ENCODE assay signal across 9 cellular contexts in the genomic region with DNA sequence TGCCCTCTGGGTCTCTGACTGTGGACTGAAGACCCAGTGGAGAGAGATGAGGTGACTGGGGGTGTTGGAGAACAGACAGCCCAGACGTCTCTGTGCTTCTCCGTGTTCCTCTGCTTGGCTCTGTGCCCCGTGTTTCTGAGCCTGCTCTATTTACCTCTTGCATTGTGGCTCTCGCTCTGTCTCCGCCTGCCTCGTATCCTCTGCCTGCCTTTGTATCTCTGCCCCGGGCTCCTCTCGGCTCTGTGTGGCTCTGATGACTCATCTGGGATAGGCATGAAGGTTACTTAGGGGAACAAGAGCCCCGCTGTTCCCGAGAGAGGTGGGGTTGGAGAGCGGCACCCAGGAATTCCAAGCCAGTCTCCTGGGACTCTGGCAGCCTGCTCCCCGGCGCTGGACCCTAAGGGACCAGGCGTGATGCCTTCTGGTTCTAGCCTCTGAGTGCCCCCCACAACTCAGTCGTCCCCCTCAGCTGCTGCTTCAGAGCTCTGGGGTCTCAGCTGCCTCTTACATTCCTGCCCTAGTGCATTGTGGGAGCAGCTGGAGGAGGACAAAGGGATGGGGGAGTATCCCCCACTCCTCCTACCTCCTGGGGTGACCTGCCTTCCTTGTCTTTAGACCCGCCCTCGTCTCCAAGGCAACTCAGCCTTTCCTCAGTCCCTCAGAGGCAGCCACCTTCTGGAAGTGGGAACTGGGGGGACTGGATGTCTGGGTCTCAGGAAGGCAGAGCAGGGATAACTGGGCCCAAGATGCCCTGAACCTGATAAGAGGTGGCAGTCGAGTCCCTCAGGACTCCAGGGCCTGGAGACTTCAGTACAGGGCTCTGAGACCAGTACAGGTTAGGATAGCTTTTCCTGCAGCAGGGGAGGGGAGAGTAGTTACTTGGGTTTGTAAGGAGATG. TPM values are rescaled to one million over a fixed set of nuclear protein-coding genes. Genes with fewer than 3 reads are reported as not detected.
DNase-seq lines count a peak whose midpoint lies in the region; ATAC-seq, FAIRE-seq and TF ChIP-seq lines count a peak whose summit lies in the region.
"Had no signal": no experiment of that assay in that cellular context is flagged by ENCODE, and none has a peak within 500 bp of the region (broad histone marks: within the 10 kb centered on the region; RNA-seq: fewer than 3 reads in every experiment).

No MANE protein-coding gene starts in this region.

- TF ChIP-seq POLR2A in A549 (IDR thresholded peaks at IDR 0.05; ENCODE audit: low read length) (no peak), body of pancreas (IDR thresholded peaks at IDR 0.05) (peak in 2 of 3 donors; percentile 47 to 52)

- H3K4me1 ChIP-seq in A549, result peaks cover 40% of the 10 kb centered on the region
- H3K4me1 ChIP-seq in GM23248 (ENCODE audit: insufficient read depth), result peaks cover 35% of the 10 kb centered on the region
- H3K4me1 ChIP-seq in OCI-LY7 (ENCODE audit: insufficient read depth, low read length, poor library complexity, severe bottlenecking), result peaks cover 53% of the 10 kb centered on the region
- peaks cover 55% of the 10 kb centered on the region for H3K4me1 ChIP-seq in body of pancreas

- H3K27me3 ChIP-seq in GM23248 (replicated peaks; ENCODE audit: insufficient read depth), result no peaks in the 10 kb centered on the region
- no peaks in the 10 kb centered on the region for H3K27me3 ChIP-seq in body of pancreas

- BruUV-seq in OCI-LY7 (replicated peaks; lab: Mats Ljungman, UMichigan), result no TSS peak

- peak; percentile 71 to 82 for ATAC-seq in A549
- no peak for ATAC-seq in body of pancreas
- ATAC-seq in HG03442 (IDR thresholded peaks at IDR 0.05; ENCODE audit: unreplicated experiment), result no peak

- 7% methylated on average over 13 of the region's 18 CpGs for WGBS in A549 (ENCODE audit: missing lambda C conversion rate)
- 21 to 22% methylated on average over 18 of the region's 18 CpGs for WGBS in GM23248 (ENCODE audit: low coverage in 1 of 2, low lambda C conversion rate in 2 of 2, missing lambda C conversion rate in 2 of 2), 2 experiments
- 22 to 31% methylated on average over 16 to 18 of the region's 18 CpGs for WGBS in body of pancreas, 2 donors

- TF ChIP-seq CTCF in A549 (IDR thresholded peaks at IDR 0.05) (no peak), OCI-LY7 (conservative IDR thresholded peaks at IDR 0.05; ENCODE audit: low read length) (no peak), body of pancreas (IDR thresholded peaks at IDR 0.05) (no peak)

- H3K9me3 ChIP-seq in A549 (no peaks in the 10 kb centered on the region), GM23248 (ENCODE audit: low read depth) (no peaks in the 10 kb centered on the region), OCI-LY7 (ENCODE audit: low read length) (no peaks in the 10 kb centered on the region), body of pancreas (no peaks in the 10 kb centered on the region)
- H3K9me3 ChIP-seq: neutrophil had no signal

- no peak for FAIRE-seq in A549 (lab: Jason Lieb, UNC)

- H3K27ac ChIP-seq in A549 (peak overlapping the region; percentile 99), GM23248 (peak overlapping the region; percentile 89), OCI-LY7 (ENCODE audit: low read depth, low read length, poor library complexity, severe bottlenecking) (no peak overlapping the region), body of pancreas (peak overlapping the region; percentile 92 to 97 (median 96))
- H3K27ac ChIP-seq: neutrophil had no signal

- in situ Hi-C loops in GM23248 (cut with MboI), result no loop called here

- intact Hi-C loops in OCI-LY7 (cut with micrococcal nuclease; ENCODE audit: unreplicated experiment), result loop anchor here (2.0 to 10.0 kb wide), 2 partner anchors 29 to 211 kb away; a partner anchor contains a TSS
- intact Hi-C loops in body of pancreas (cut with DNase I), result no loop called here

- no peaks in the 10 kb centered on the region for H4K20me1 ChIP-seq in GM23248 (ENCODE audit: insufficient read depth)
- H4K20me1 ChIP-seq in OCI-LY7 (ENCODE audit: insufficient read depth, low read length), result no peaks in the 10 kb centered on the region

- H3K36me3 ChIP-seq in GM23248 (ENCODE audit: low read depth), result no peaks in the 10 kb centered on the region
- H3K36me3 ChIP-seq in OCI-LY7 (ENCODE audit: insufficient read depth, low read length), result 0 out of 2 replicates have a peak, but pooled peaks cover 3% of the 10 kb centered on the region
- peaks cover 11 to 18% of the 10 kb centered on the region in 2 donors for H3K36me3 ChIP-seq in body of pancreas (replicated peaks in 1 of 2; ENCODE audit: insufficient read depth in 1 of 2, low read depth in 2 of 2)
- H3K36me3 ChIP-seq: neutrophil had no signal

- no peak for TF ChIP-seq RAD21 in A549 (conservative IDR thresholded peaks at IDR 0.05 in 1 of 2, IDR thresholded peaks at IDR 0.05 in 1 of 2)

- peaks cover 31% of the 10 kb centered on the region for H3F3A ChIP-seq in GM23248 (ENCODE audit: insufficient read depth)

- peak overlapping the region; percentile 21 for H2AFZ ChIP-seq in GM23248
- no peak overlapping the region for H2AFZ ChIP-seq in OCI-LY7 (ENCODE audit: low read length)

- POLR2A ChIA-PET in A549 (lab: Yijun Ruan, JAX), result interaction anchor here (1.0 to 1.1 kb wide), 3 partner anchors 22 to 199 kb away, joined by 3 to 4 read pairs (median 3); a partner anchor contains a TSS
- POLR2A ChIA-PET in OCI-LY7 (lab: Charles Lee), result no interaction called here

- H3K9me2 ChIP-seq in GM23248 (ENCODE audit: insufficient read depth) (no peaks in the 10 kb centered on the region), OCI-LY7 (ENCODE audit: insufficient read depth, low read length) (no peaks in the 10 kb centered on the region)

- DNase-seq in A549 (ENCODE audit: low read depth in 1 of 2, low spot score in 1 of 2) (peak; percentile 87 to 88), GM23248 (peak; percentile 93), OCI-LY7 (ENCODE audit: low spot score) (no peak), body of pancreas (peak; percentile 40 to 62 (median 58)), retina (peak; percentile 93)
- no peak for DNase-seq in central memory CD4-positive, alpha-beta T cell

- H3K4me2 ChIP-seq in A549 (peak overlapping the region; percentile 74), GM23248 (ENCODE audit: unreplicated experiment) (peak overlapping the region; percentile 84), OCI-LY7 (ENCODE audit: low read length) (peak overlapping the region; percentile 75)

- H3K79me2 ChIP-seq in GM23248 (ENCODE audit: insufficient read depth) (peaks cover 29% of the 10 kb centered on the region), OCI-LY7 (ENCODE audit: insufficient read depth, low read depth, low read length) (no peaks in the 10 kb centered on the region)

- H3K4me3 ChIP-seq in A549 (peak overlapping the region; percentile 98), GM23248 (peak overlapping the region; percentile 72), OCI-LY7 (ENCODE audit: low read depth, low read length, poor library complexity, severe bottlenecking) (peak overlapping the region; percentile 68), body of pancreas (no peak overlapping the region), iPS-11a (ENCODE audit: low read depth, low read length) (peak overlapping the region; percentile 62)

- H3K9ac ChIP-seq in GM23248, result peak overlapping the region; percentile 74

- CTCF ChIA-PET in A549 (lab: Yijun Ruan, JAX), result interaction anchor here (0.6 to 3.0 kb wide), 8 partner anchors 26 to 201 kb away, joined by 3 to 10 read pairs (median 3); no protein-coding TSS in a partner anchor
- CTCF ChIA-PET in OCI-LY7 (lab: Charles Lee; ENCODE audit: unreplicated experiment), result interaction anchor here (0.9 kb wide), 1 partner anchor 10 kb away, joined by 3 read pairs; no protein-coding TSS in a partner anchor

- TF ChIP-seq EP300 in A549 (IDR thresholded peaks at IDR 0.05), result no peak

RNA-seq across cellular contexts. Expression of a gene that starts 1.9 kb away (rescaled TPM):
- polyA plus RNA-seq in A549 (2011; rRNA removed), result 19.8 and 25.8 TPM in 2 replicates
- polyA plus RNA-seq in A549 (2012; cell fraction: cytosol; rRNA removed), result 16.8 and 23.0 TPM in 2 replicates
- polyA plus RNA-seq in A549 (2012; cell fraction: nucleus; rRNA removed), result 39.3 and 40.0 TPM in 2 replicates
- 31.9 to 44.2 TPM (median 43.5 TPM) in 3 replicates for polyA plus RNA-seq in A549 (2017; fragmentation: RNase III; extraction: RNeasy Plus Mini Kit Qiagen cat#74134 plus additional on column Dnase treatment)
- polyA minus RNA-seq in A549 (2011; rRNA and poly(A)+ RNA removed), result 48.5 and 53.6 TPM in 2 replicates
- total RNA-seq in GM23248 (2014; rRNA removed; shearing (Covaris generic)), result 23.1 and 27.0 TPM in 2 replicates
- polyA plus RNA-seq in GM23248 (2016; fragmentation: Nextera tagmentation; extraction: Ambion mirVana), result 16.9 and 17.5 TPM in 2 replicates
- 14.0 and 15.4 TPM in 2 replicates for total RNA-seq in OCI-LY7 (2014; rRNA removed; shearing (Covaris generic))
- 24.6 and 30.3 TPM in 2 replicates for total RNA-seq in OCI-LY7 (2022)
- 10 to 100 TPM; 90.3 to 97.3 TPM for total RNA-seq in body of pancreas

RNA-seq across cellular contexts. Expression of a gene that starts 21.8 kb away (rescaled TPM):
- polyA plus RNA-seq in A549 (2011; rRNA removed) (19.7 and 24.8 TPM in 2 replicates), A549 (2017; fragmentation: RNase III; extraction: RNeasy Plus Mini Kit Qiagen cat#74134 plus additional on column Dnase treatment) (24.1 to 28.6 TPM (median 24.9 TPM) in 3 replicates), GM23248 (2016; fragmentation: Nextera tagmentation; extraction: Ambion mirVana) (5.3 and 5.4 TPM in 2 replicates)
- polyA plus RNA-seq in A549 (2012; cell fraction: cytosol; rRNA removed), result 18.4 and 23.2 TPM in 2 replicates
- polyA plus RNA-seq in A549 (2012; cell fraction: nucleus; rRNA removed), result 40.1 and 43.4 TPM in 2 replicates
- 12.5 and 15.0 TPM in 2 replicates for polyA minus RNA-seq in A549 (2011; rRNA and poly(A)+ RNA removed)
- total RNA-seq in GM23248 (2014; rRNA removed; shearing (Covaris generic)), result 12.8 and 21.7 TPM in 2 replicates
- 30.5 and 38.4 TPM in 2 replicates for total RNA-seq in OCI-LY7 (2014; rRNA removed; shearing (Covaris generic))
- total RNA-seq in OCI-LY7 (2022) (45.8 and 48.7 TPM in 2 replicates), body of pancreas (10 to 100 TPM in 1 of 2 donors, under 1 TPM in 1; 0.66 to 27.2 TPM)

RNA-seq across cellular contexts. Expression of a gene that starts 27.8 kb away (rescaled TPM):
- polyA plus RNA-seq in A549 (2011; rRNA removed) (15.5 and 16.1 TPM in 2 replicates), A549 (2017; fragmentation: RNase III; extraction: RNeasy Plus Mini Kit Qiagen cat#74134 plus additional on column Dnase treatment) (12.4 to 15.2 TPM (median 15.0 TPM) in 3 replicates), GM23248 (2016; fragmentation: Nextera tagmentation; extraction: Ambion mirVana) (8.5 and 9.9 TPM in 2 replicates)
- polyA plus RNA-seq in A549 (2012; cell fraction: cytosol; rRNA removed), result 9.3 and 10.9 TPM in 2 replicates
- polyA plus RNA-seq in A549 (2012; cell fraction: nucleus; rRNA removed), result 45.6 and 48.3 TPM in 2 replicates
- 25.9 and 30.4 TPM in 2 replicates for polyA minus RNA-seq in A549 (2011; rRNA and poly(A)+ RNA removed)
- 11.9 and 20.8 TPM in 2 replicates for total RNA-seq in GM23248 (2014; rRNA removed; shearing (Covaris generic))
- 71.4 and 81.8 TPM in 2 replicates for total RNA-seq in OCI-LY7 (2014; rRNA removed; shearing (Covaris generic))
- total RNA-seq in OCI-LY7 (2022) (98.9 and 105 TPM in 2 replicates), body of pancreas (10 to 100 TPM; 16.6 to 29.7 TPM)

RNA-seq across cellular contexts. Expression of a gene that starts 45.7 kb away (rescaled TPM):
- polyA plus RNA-seq in A549 (2011; rRNA removed) (not detected in 2 replicates), A549 (2017; fragmentation: RNase III; extraction: RNeasy Plus Mini Kit Qiagen cat#74134 plus additional on column Dnase treatment) (not detected in 3 replicates), GM23248 (2016; fragmentation: Nextera tagmentation; extraction: Ambion mirVana) (not detected in 2 replicates)
- not detected in 2 replicates for polyA plus RNA-seq in A549 (2012; cell fraction: cytosol; rRNA removed)
- not detected in 2 replicates for polyA plus RNA-seq in A549 (2012; cell fraction: nucleus; rRNA removed)
- not detected in 2 replicates for polyA minus RNA-seq in A549 (2011; rRNA and poly(A)+ RNA removed)
- total RNA-seq in GM23248 (2014; rRNA removed; shearing (Covaris generic)), result not detected in 2 replicates
- not detected in 2 replicates for total RNA-seq in OCI-LY7 (2014; rRNA removed; shearing (Covaris generic))
- total RNA-seq in OCI-LY7 (2022) (not detected in 2 replicates), body of pancreas (1 to 10 TPM in 1 of 2 donors, not detected in 1; 5.2 TPM)

RNA-seq across cellular contexts. Expression of a gene that starts 54.5 kb away (rescaled TPM):
- polyA plus RNA-seq in A549 (2011; rRNA removed) (0.01 and 0.07 TPM in 2 replicates), A549 (2017; fragmentation: RNase III; extraction: RNeasy Plus Mini Kit Qiagen cat#74134 plus additional on column Dnase treatment) (0.03 to 0.08 TPM (median 0.04 TPM) in 3 replicates), GM23248 (2016; fragmentation: Nextera tagmentation; extraction: Ambion mirVana) (not detected in 2 replicates)
- 0.03 and 0.04 TPM in 2 replicates for polyA plus RNA-seq in A549 (2012; cell fraction: cytosol; rRNA removed)
- not detected in 2 replicates for polyA plus RNA-seq in A549 (2012; cell fraction: nucleus; rRNA removed)
- polyA minus RNA-seq in A549 (2011; rRNA and poly(A)+ RNA removed), result not detected in 2 replicates
- not detected in 2 replicates for total RNA-seq in GM23248 (2014; rRNA removed; shearing (Covaris generic))
- not detected in 2 replicates for total RNA-seq in OCI-LY7 (2014; rRNA removed; shearing (Covaris generic))
- total RNA-seq in OCI-LY7 (2022) (not detected in 2 replicates), body of pancreas (under 1 TPM; under 0.01 to 0.52 TPM)

Comparison
In these comparisons a context has a peak if more than half of its experiments do, and no peak if none do; other contexts are left out.
1. ATAC-seq: peak in A549 (2 of 2); none in body of pancreas (single experiment) and HG03442 (single experiment).
2. DNase-seq: peak in A549 (2 of 2), GM23248 (single experiment), body of pancreas (4 of 4) and retina (single experiment); none in OCI-LY7 (single experiment) and central memory CD4-positive, alpha-beta T cell (single experiment).
3. H3K4me3 ChIP-seq: peak in A549 (single experiment), GM23248 (single experiment), OCI-LY7 (single experiment) and iPS-11a (single experiment); none in body of pancreas (0 of 2).
4. Peak in every context shown above with its lines, with median percentiles within 50 percentile points of each other: H3K4me2 ChIP-seq.